ENCODE assay signal across 9 cellular contexts in the genomic region with DNA sequence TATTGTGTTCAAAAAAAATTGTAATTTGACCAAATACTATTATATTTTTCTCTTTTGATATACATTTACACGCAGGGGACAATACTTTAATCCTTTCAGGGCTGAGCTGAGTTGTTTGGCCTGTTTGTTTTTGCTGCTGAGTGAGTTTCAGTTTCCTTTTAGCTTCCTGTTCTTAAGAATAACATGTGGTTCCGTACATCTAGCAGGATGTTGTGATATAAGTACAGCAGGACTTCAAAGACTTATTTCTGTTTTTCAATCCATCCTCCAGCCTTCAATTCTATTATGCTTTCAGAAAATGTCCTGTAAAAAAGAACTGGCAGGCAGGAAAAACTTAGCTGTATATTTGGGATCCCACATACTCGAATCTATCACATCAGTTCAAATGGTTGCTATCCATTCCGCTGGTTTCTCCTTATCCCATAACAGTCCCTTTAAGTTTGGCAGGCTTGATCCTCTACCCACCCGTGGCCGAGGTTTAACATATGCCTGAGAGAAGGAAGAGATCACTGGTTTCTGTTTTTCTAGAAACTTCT.
DNase-seq lines count a peak whose midpoint lies in the region; ATAC-seq and TF ChIP-seq lines count a peak whose summit lies in the region.
"Had no signal": no experiment of that assay in that cellular context is flagged by ENCODE, and none has a peak within 500 bp of the region (broad histone marks: within the 10 kb centered on the region; RNA-seq: fewer than 3 reads in every experiment).

No MANE protein-coding gene starts in this region.

- no peaks in the 10 kb centered on the region; the same call in 1 of the 2 replicates for H3K9me3 ChIP-seq in MG63
- H3K9me3 ChIP-seq: SJCRH30 had no signal

- in situ Hi-C loops in G401 (cut with HindIII; ENCODE audit: low sequenced_read_pairs): no loop called here

- no peak overlapping the region for H3K4me3 ChIP-seq in GM23338
- H3K4me3 ChIP-seq in MG63: peak overlapping the region; percentile 30
- H3K4me3 ChIP-seq: SJCRH30 had no signal

- H3K4me2 ChIP-seq in GM23338: no peak overlapping the region

- H3K79me2 ChIP-seq in GM23338 (replicated peaks; ENCODE audit: insufficient read depth): no peaks in the 10 kb centered on the region

- no peaks in the 10 kb centered on the region for H4K20me1 ChIP-seq in GM23338 (replicated peaks; ENCODE audit: insufficient read depth)

- H3K9me3 Mint-ChIP-seq in GM23338: no peaks in the 10 kb centered on the region; the same call in 2 of the 3 replicates
- peaks cover 0 to 16% (median 6%) of the 10 kb centered on the region in 5 experiments for H3K9me3 Mint-ChIP-seq in brain
- peaks cover 3% of the 10 kb centered on the region for H3K9me3 Mint-ChIP-seq in memory B cell

- H3K4me3 Mint-ChIP-seq in GM23338 (no peak overlapping the region), brain (peak overlapping the region in 3 of 5 experiments; percentile 24 to 49 (median 49)), memory B cell (peak overlapping the region; percentile 31)

- H3K4me1 ChIP-seq in GM23338 (ENCODE audit: insufficient read depth): no peaks in the 10 kb centered on the region; the same call in 1 of the 2 replicates
- H3K4me1 ChIP-seq: SJCRH30 had no signal

- H3K9me2 ChIP-seq in GM23338 (ENCODE audit: insufficient read depth): no peaks in the 10 kb centered on the region

- H3K27me3 ChIP-seq in GM23338 (ENCODE audit: insufficient read depth) (no peaks in the 10 kb centered on the region), MG63 (no peaks in the 10 kb centered on the region)
- H3K27me3 ChIP-seq: SJCRH30 had no signal

- H3K4me1 Mint-ChIP-seq in GM23338 (no peaks in the 10 kb centered on the region; the same call in 2 of the 3 replicates), brain (peaks cover 6% of the 10 kb centered on the region), memory B cell (peaks cover 18% of the 10 kb centered on the region)

- H3K36me3 Mint-ChIP-seq in GM23338 (ENCODE audit: low read depth) (no peaks in the 10 kb centered on the region; the same call in 2 of the 3 replicates), brain (no peaks in the 10 kb centered on the region), memory B cell (peaks cover 7% of the 10 kb centered on the region)

- H3K27me3 Mint-ChIP-seq in GM23338 (ENCODE audit: insufficient read depth, low read depth, poor library complexity): no peaks in the 10 kb centered on the region
- H3K27me3 Mint-ChIP-seq in brain: peaks cover 7% of the 10 kb centered on the region
- H3K27me3 Mint-ChIP-seq in memory B cell: no peaks in the 10 kb centered on the region

- H2AFZ ChIP-seq in GM23338: no peak overlapping the region; the same call in 1 of the 2 replicates

- ATAC-seq in GM18502 (IDR thresholded peaks at IDR 0.05; ENCODE audit: poor library complexity, unreplicated experiment): peak; percentile 99
- no peak for ATAC-seq in GM23338
- peak; percentile 100 for ATAC-seq in memory B cell (ENCODE audit: low read depth)

- TF ChIP-seq CTCF in GM23338 (conservative IDR thresholded peaks at IDR 0.05; ENCODE audit: low read depth in 2 of 2) (no peak), brain (conservative IDR thresholded peaks at IDR 0.05) (no peak)

- H3K27ac Mint-ChIP-seq in GM23338 (peak overlapping the region; percentile 31; the same call in 1 of the 2 replicates), brain (peak overlapping the region in 2 of 5 experiments; percentile 49 to 65), memory B cell (peak overlapping the region; percentile 91)

- no peak overlapping the region for H3K27ac ChIP-seq in GM23338 (ENCODE audit: low read depth)
- H3K27ac ChIP-seq: SJCRH30 had no signal

- peak; percentile 3 for DNase-seq in GM23338 (ENCODE audit: low spot score)
- no peak for DNase-seq in MG63
- DNase-seq in memory B cell (ENCODE audit: low spot score in 2 of 2): peak in 1 of 2 donors; percentile 32
- DNase-seq in G401 (ENCODE audit: low spot score): no peak
- DNase-seq in NCI-H446 treated with DMSO at 0.1 percent for 48 hours (lab: John Stamatoyannopoulos, UW): no peak
- DNase-seq in cerebellum (ENCODE audit: low spot score): no peak

- no peaks in the 10 kb centered on the region for H3F3A ChIP-seq in GM23338 (replicated peaks; ENCODE audit: low read depth)

- no peaks in the 10 kb centered on the region for H3K36me3 ChIP-seq in GM23338 (ENCODE audit: insufficient read depth)
- H3K36me3 ChIP-seq in MG63: no peaks in the 10 kb centered on the region
- H3K36me3 ChIP-seq: SJCRH30 had no signal

TF ChIP-seq in GM23338, 12 proteins besides CTCF, POLR2A, EP300 and RAD21:
- TF ChIP-seq EZH2 (IDR thresholded peaks at IDR 0.05; ENCODE audit: low read depth, unreplicated experiment) (no peak), JUNB (IDR thresholded peaks at IDR 0.05; ENCODE audit: unreplicated experiment) (no peak), NANOG (IDR thresholded peaks at IDR 0.05; ENCODE audit: borderline replicate concordance) (no peak), POLR2AphosphoS5 (IDR thresholded peaks at IDR 0.05; ENCODE audit: low read depth) (no peak), CREB1 (CRISPR knock-in tag; IDR thresholded peaks at IDR 0.05; ENCODE audit: low read depth) (no peak), EZH2phosphoT487 (IDR thresholded peaks at IDR 0.05; ENCODE audit: unreplicated experiment) (no peak), STAT1 (IDR thresholded peaks at IDR 0.05; ENCODE audit: unreplicated experiment) (no peak), ZNF114 (CRISPR knock-in tag; IDR thresholded peaks at IDR 0.05) (no peak)
- TF ChIP-seq, protein P1, sequence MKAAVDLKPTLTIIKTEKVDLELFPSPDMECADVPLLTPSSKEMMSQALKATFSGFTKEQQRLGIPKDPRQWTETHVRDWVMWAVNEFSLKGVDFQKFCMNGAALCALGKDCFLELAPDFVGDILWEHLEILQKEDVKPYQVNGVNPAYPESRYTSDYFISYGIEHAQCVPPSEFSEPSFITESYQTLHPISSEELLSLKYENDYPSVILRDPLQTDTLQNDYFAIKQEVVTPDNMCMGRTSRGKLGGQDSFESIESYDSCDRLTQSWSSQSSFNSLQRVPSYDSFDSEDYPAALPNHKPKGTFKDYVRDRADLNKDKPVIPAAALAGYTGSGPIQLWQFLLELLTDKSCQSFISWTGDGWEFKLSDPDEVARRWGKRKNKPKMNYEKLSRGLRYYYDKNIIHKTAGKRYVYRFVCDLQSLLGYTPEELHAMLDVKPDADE (IDR thresholded peaks at IDR 0.05): no peak
- TF ChIP-seq, protein P2, sequence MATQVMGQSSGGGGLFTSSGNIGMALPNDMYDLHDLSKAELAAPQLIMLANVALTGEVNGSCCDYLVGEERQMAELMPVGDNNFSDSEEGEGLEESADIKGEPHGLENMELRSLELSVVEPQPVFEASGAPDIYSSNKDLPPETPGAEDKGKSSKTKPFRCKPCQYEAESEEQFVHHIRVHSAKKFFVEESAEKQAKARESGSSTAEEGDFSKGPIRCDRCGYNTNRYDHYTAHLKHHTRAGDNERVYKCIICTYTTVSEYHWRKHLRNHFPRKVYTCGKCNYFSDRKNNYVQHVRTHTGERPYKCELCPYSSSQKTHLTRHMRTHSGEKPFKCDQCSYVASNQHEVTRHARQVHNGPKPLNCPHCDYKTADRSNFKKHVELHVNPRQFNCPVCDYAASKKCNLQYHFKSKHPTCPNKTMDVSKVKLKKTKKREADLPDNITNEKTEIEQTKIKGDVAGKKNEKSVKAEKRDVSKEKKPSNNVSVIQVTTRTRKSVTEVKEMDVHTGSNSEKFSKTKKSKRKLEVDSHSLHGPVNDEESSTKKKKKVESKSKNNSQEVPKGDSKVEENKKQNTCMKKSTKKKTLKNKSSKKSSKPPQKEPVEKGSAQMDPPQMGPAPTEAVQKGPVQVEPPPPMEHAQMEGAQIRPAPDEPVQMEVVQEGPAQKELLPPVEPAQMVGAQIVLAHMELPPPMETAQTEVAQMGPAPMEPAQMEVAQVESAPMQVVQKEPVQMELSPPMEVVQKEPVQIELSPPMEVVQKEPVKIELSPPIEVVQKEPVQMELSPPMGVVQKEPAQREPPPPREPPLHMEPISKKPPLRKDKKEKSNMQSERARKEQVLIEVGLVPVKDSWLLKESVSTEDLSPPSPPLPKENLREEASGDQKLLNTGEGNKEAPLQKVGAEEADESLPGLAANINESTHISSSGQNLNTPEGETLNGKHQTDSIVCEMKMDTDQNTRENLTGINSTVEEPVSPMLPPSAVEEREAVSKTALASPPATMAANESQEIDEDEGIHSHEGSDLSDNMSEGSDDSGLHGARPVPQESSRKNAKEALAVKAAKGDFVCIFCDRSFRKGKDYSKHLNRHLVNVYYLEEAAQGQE (IDR thresholded peaks at IDR 0.05; ENCODE audit: unreplicated experiment): no peak
